In the genomic region with DNA sequence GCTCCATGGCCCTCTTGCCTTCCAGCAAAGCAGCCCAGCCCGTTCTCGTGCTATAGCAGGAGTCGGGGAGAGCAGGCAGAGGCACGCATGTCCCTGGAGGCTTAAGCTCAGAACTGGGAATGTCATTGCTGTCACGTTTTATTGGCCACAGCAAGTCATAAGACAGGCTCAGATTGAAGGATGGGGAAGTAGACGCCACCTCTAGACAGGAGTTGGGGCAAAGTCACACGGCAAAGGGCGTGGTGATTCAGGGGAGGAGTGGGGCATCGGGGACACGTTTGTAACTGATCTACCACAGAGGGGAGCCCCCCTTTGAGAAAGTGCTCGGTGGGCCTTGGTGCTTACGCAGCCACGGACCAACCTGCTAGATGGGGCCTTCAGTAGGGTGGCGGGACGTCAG, we compare ENCODE assay signal across 1 cellular context. TPM values are rescaled to one million over a fixed set of nuclear protein-coding genes. Genes with fewer than 3 reads are reported as not detected.
"Had no signal": no experiment of that assay in that cellular context is flagged by ENCODE, and none has a peak within 500 bp of the region (broad histone marks: within the 10 kb centered on the region; RNA-seq: fewer than 3 reads in every experiment).

No MANE protein-coding gene starts in this region.

RNA-seq across cellular contexts. Expression of a gene that starts 9.5 kb away (rescaled TPM):
- total RNA-seq: gastrocnemius medialis had no signal
